Comparison of ENCODE assay signal across 8 cellular contexts in the genomic region with DNA sequence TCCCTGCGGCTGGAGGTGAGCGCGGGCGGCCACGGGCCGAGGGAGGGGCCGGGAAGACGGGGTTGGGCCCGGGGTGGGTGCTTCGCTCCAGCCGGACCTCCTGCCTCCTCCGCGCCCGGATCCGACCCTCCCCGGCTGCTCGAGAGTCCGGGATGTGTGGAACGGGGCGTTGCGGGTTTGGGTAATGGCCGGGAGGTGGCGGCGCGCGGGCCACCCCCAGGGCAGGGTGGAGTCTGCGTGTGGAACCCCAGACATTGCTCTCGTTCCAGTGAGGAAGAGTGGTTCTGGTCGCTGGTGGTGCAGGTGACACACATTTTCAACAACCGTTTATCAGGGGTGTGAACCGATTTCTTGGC. TPM values are rescaled to one million over a fixed set of nuclear protein-coding genes. Genes with fewer than 3 reads are reported as not detected.
DNase-seq lines count a peak whose midpoint lies in the region; ATAC-seq and TF ChIP-seq lines count a peak whose summit lies in the region.

No MANE protein-coding gene starts in this region.

- H3K27me3 ChIP-seq in HAP-1 (ENCODE audit: low read depth) (no peaks in the 10 kb centered on the region), psoas muscle (ENCODE audit: insufficient read depth in 3 of 3, low read length in 2 of 3) (no peaks in the 10 kb centered on the region)

- H3K4me3 Mint-ChIP-seq in T-helper 1 cell treated with Interleukin-12 subunit alpha and Interleukin-12 subunit beta and Interleukin-4 antibody, amounts not matched to agents 30 μg/mL and 1 μg/mL, for 36 hours, result peak overlapping the region; percentile 93
- H3K4me3 Mint-ChIP-seq in glutamatergic neuron (ENCODE audit: unreplicated experiment), result peak overlapping the region; percentile 95

- peak; percentile 47 to 65 (median 63) for ATAC-seq in psoas muscle

- DNase-seq in T-helper 1 cell (no peak), HAP-1 (ENCODE audit: low spot score in 2 of 2) (peak; percentile 13 to 53), LoVo (ENCODE audit: low spot score) (peak; percentile 48), activated T-helper 1 cell treated with Interleukin-2 at 50 U/mL for 16 hours (ENCODE audit: low read depth) (peak; percentile 26), glutamatergic neuron (no peak), psoas muscle (no peak)
- DNase-seq in central memory CD4-positive, alpha-beta T cell, result no peak

- 0% methylated on average over 21 to 31 of the region's 31 CpGs for WGBS in psoas muscle, 3 donors

- peaks cover 27% of the 10 kb centered on the region for H3K27me3 Mint-ChIP-seq in T-helper 1 cell treated with Interleukin-12 subunit alpha and Interleukin-12 subunit beta and Interleukin-4 antibody, amounts not matched to agents 30 μg/mL and 1 μg/mL, for 36 hours (ENCODE audit: low read depth)
- H3K27me3 Mint-ChIP-seq in glutamatergic neuron (ENCODE audit: unreplicated experiment), result peaks cover 7% of the 10 kb centered on the region

- peaks cover 6% of the 10 kb centered on the region for H3K36me3 Mint-ChIP-seq in T-helper 1 cell treated with Interleukin-12 subunit alpha and Interleukin-12 subunit beta and Interleukin-4 antibody, amounts not matched to agents 30 μg/mL and 1 μg/mL, for 36 hours (ENCODE audit: low read depth)
- no peaks in the 10 kb centered on the region for H3K36me3 Mint-ChIP-seq in glutamatergic neuron (ENCODE audit: unreplicated experiment)

- H3K9me3 ChIP-seq in HAP-1, result no peaks in the 10 kb centered on the region
- no peaks in the 10 kb centered on the region for H3K9me3 ChIP-seq in psoas muscle

- H3K4me1 ChIP-seq in HAP-1 (peaks cover 7% of the 10 kb centered on the region), psoas muscle (peaks cover 39% of the 10 kb centered on the region)

- intact Hi-C loops in psoas muscle (cut with DNase I), result loop anchor here in 1 of 2 donors (2.0 to 5.0 kb wide), 2 partner anchors 37 to 63 kb away; partner anchors contain the start of gene ARHGEF7

- H3K36me3 ChIP-seq in HAP-1 (replicated peaks) (peaks cover 3% of the 10 kb centered on the region; the same call in 1 of the 2 replicates), psoas muscle (ENCODE audit: insufficient read depth in 1 of 2, low read depth in 1 of 2) (no peaks in the 10 kb centered on the region)

- TF ChIP-seq CTCF in glutamatergic neuron (IDR thresholded peaks at IDR 0.05; ENCODE audit: partially characterized antibody, unreplicated experiment) (no peak), psoas muscle (IDR thresholded peaks at IDR 0.05) (no peak)

- H3K4me3 ChIP-seq in HAP-1 (peak overlapping the region; percentile 83), psoas muscle (peak overlapping the region; percentile 83)

- H3K27ac Mint-ChIP-seq in T-helper 1 cell treated with Interleukin-12 subunit alpha and Interleukin-12 subunit beta and Interleukin-4 antibody, amounts not matched to agents 30 μg/mL and 1 μg/mL, for 36 hours, result peak overlapping the region; percentile 91
- H3K27ac Mint-ChIP-seq in glutamatergic neuron (ENCODE audit: unreplicated experiment), result peak overlapping the region; percentile 93

- H3K9me3 Mint-ChIP-seq in T-helper 1 cell treated with Interleukin-12 subunit alpha and Interleukin-12 subunit beta and Interleukin-4 antibody, amounts not matched to agents 30 μg/mL and 1 μg/mL, for 36 hours, result no peaks in the 10 kb centered on the region
- peaks cover 10% of the 10 kb centered on the region for H3K9me3 Mint-ChIP-seq in glutamatergic neuron (ENCODE audit: unreplicated experiment)

- in situ Hi-C loops in HAP-1 (cut with MboI; ENCODE audit: low sequenced_read_pairs), result no loop called here

- peaks cover 26% of the 10 kb centered on the region for H3K4me1 Mint-ChIP-seq in T-helper 1 cell treated with Interleukin-12 subunit alpha and Interleukin-12 subunit beta and Interleukin-4 antibody, amounts not matched to agents 30 μg/mL and 1 μg/mL, for 36 hours (ENCODE audit: low read depth)
- peaks cover 22% of the 10 kb centered on the region for H3K4me1 Mint-ChIP-seq in glutamatergic neuron (ENCODE audit: low read depth, unreplicated experiment)

- peak overlapping the region; percentile 96 for H3K27ac ChIP-seq in psoas muscle

RNA-seq across cellular contexts. Expression of gene ARHGEF7, which starts 38.8 kb away (rescaled TPM):
- total RNA-seq in glutamatergic neuron (ENCODE audit: unreplicated experiment), result 227 TPM
- total RNA-seq in psoas muscle, result 10 to 100 TPM; 44.1 to 53.6 (median 52.7) TPM
- polyA plus RNA-seq in psoas muscle, result 10 to 100 TPM; 21.6 to 46.8 (median 22.3) TPM

Comparison
In these comparisons a context has a peak if more than half of its experiments do, and no peak if none do; other contexts are left out.
1. DNase-seq: peak in HAP-1 (2 of 2), LoVo (single experiment) and activated T-helper 1 cell treated with Interleukin-2 at 50 U/mL for 16 hours (single experiment); none in T-helper 1 cell (0 of 5), glutamatergic neuron (single experiment), psoas muscle (0 of 2) and central memory CD4-positive, alpha-beta T cell (single experiment).